8 cellular contexts compared by ENCODE assay signal in the genomic region with DNA sequence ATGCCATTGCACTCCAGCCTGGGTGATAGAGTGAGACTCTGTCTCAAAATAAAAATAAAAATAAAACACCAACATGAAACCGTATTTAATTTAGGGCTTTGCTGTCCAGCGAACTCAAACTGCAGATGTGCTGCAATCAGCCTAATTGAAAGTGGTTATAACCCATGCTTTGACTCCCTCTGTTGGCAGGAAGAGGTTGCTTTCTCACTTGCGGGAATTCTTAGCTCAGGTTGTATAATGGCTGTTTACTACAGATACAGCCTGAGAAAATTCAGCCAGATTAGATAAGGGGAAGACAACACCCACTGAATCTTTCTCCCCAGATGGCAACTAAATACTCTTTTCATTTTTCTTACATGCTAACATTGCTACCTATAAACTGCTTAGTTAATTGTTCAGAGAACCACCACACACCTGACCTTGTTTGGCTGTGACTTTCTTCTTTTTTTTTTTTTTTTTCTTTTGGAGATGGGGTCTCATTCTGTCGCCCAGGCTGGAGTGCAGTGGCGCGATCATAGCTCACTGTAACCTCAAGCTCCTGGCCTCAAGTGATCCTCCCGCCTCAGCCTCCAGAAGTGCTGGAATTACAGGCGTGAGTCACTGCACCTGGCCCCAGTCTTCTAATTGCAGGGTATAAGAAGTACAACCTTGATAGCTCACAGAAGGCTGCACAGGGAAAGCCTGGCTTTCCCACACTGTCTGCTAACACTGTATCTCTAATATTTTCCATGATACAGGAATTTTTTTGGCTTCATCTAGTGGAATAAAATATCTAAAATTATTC. TPM values are rescaled to one million over a fixed set of nuclear protein-coding genes. Genes with fewer than 3 reads are reported as not detected.
DNase-seq lines count a peak whose midpoint lies in the region; ATAC-seq and TF ChIP-seq lines count a peak whose summit lies in the region.

No MANE protein-coding gene starts in this region.

- H3K79me1 ChIP-seq in mesenchymal stem cell (replicated peaks; ENCODE audit: low read length, poor library complexity, severe bottlenecking): no peaks in the 10 kb centered on the region

- no peak overlapping the region for H3K23ac ChIP-seq in mesenchymal stem cell (ENCODE audit: low read length in 2 of 2)

- no peak overlapping the region for H3K4me3 ChIP-seq in BJ (ENCODE audit: low read depth, low read length)
- H3K4me3 ChIP-seq in GM12875 (ENCODE audit: low read depth, low read length): no peak overlapping the region
- no peak overlapping the region for H3K4me3 ChIP-seq in mesenchymal stem cell (ENCODE audit: insufficient read depth in 1 of 2, low read depth in 1 of 2, low read length in 2 of 2)
- no peak overlapping the region for H3K4me3 ChIP-seq in vagina

- H4K8ac ChIP-seq in mesenchymal stem cell (ENCODE audit: low read length): no peak overlapping the region

- peak overlapping the region; percentile 54 for H3K27ac ChIP-seq in cingulate gyrus (ENCODE audit: low read depth, low read length)
- H3K27ac ChIP-seq in mesenchymal stem cell (ENCODE audit: low read length, poor library complexity, severe bottlenecking): no peak overlapping the region
- peak overlapping the region; percentile 18 for H3K27ac ChIP-seq in vagina

- POLR2A ChIA-PET in BJ (lab: Charles Lee): no interaction called here

- H3K4me1 Mint-ChIP-seq in T-helper 17 cell: peaks cover 20% of the 10 kb centered on the region

- H3K4me1 ChIP-seq in mesenchymal stem cell (ENCODE audit: control insufficient read depth, insufficient read depth, low read depth, low read length) (peaks cover 6% of the 10 kb centered on the region), vagina (peaks cover 20% of the 10 kb centered on the region)

- H3K27me3 ChIP-seq in BJ (ENCODE audit: control insufficient read depth, insufficient read depth, low read length) (no peaks in the 10 kb centered on the region), mesenchymal stem cell (ENCODE audit: control insufficient read depth in 1 of 2, insufficient read depth in 1 of 2, low read length in 2 of 2) (no peaks in the 10 kb centered on the region), vagina (no peaks in the 10 kb centered on the region)

- H2BK12ac ChIP-seq in mesenchymal stem cell (ENCODE audit: low read length in 2 of 2): no peak overlapping the region

- peak overlapping the region; percentile 68 for H3K9ac ChIP-seq in mesenchymal stem cell (ENCODE audit: low read length)

- H3K4ac ChIP-seq in mesenchymal stem cell (ENCODE audit: low read depth in 1 of 2, low read length in 2 of 2): no peak overlapping the region

- no peak for DNase-seq in BJ (ENCODE audit: low read depth)
- peak; percentile 73 for DNase-seq in NCI-H2029 treated with DMSO at 0.1 percent for 48 hours (lab: John Stamatoyannopoulos, UW)
- peak in 1 of 3 donors; percentile 10 for DNase-seq in T-helper 17 cell
- DNase-seq in mesenchymal stem cell: peak; percentile 85
- DNase-seq in vagina (ENCODE audit: extremely low spot score in 2 of 2): no peak

- H3K4me3 Mint-ChIP-seq in T-helper 17 cell: peak overlapping the region; percentile 52

- H3K9me3 ChIP-seq in T-helper 17 cell (ENCODE audit: control insufficient read depth, low read length, poor library complexity, severe bottlenecking): no peaks in the 10 kb centered on the region
- no peaks in the 10 kb centered on the region for H3K9me3 ChIP-seq in mesenchymal stem cell (ENCODE audit: control insufficient read depth, low read length)
- no peaks in the 10 kb centered on the region for H3K9me3 ChIP-seq in vagina

- H2BK120ac ChIP-seq in mesenchymal stem cell (ENCODE audit: low read depth, low read length): no peak overlapping the region

- H2BK15ac ChIP-seq in mesenchymal stem cell (ENCODE audit: low read depth, poor library complexity, severe bottlenecking): no peak overlapping the region

- intact Hi-C loops in vagina (cut with DNase I): loop anchor here (10.0 kb wide), 2 partner anchors 220 to 410 kb away; no protein-coding TSS in a partner anchor

- no peak overlapping the region for H2AFZ ChIP-seq in mesenchymal stem cell (ENCODE audit: low read depth, low read length)

- no peak overlapping the region for H3K18ac ChIP-seq in mesenchymal stem cell (ENCODE audit: low read depth in 1 of 2, low read length in 2 of 2)

- WGBS in mesenchymal stem cell: 53% methylated on average over 8 of the region's 8 CpGs

- ATAC-seq in T-helper 17 cell: peak; percentile 15
- ATAC-seq in HG03159 (IDR thresholded peaks at IDR 0.05; ENCODE audit: unreplicated experiment): no peak

- H3K14ac ChIP-seq in mesenchymal stem cell (ENCODE audit: low read length in 2 of 2): no peak overlapping the region

- H2AK5ac ChIP-seq in mesenchymal stem cell (ENCODE audit: low read length, severe bottlenecking): peak overlapping the region; percentile 64

- TF ChIP-seq CTCF in BJ (IDR thresholded peaks at IDR 0.05; ENCODE audit: insufficient read depth, low read depth, low read length) (peak; percentile 84), GM12875 (IDR thresholded peaks at IDR 0.05; ENCODE audit: borderline replicate concordance, insufficient read depth, low read depth, low read length) (peak; percentile 67; the same call in 1 of the 2 replicates), vagina (IDR thresholded peaks at IDR 0.05) (peak in 2 of 3 experiments; percentile 46 to 73)

- peak overlapping the region; percentile 57 for H3K27ac Mint-ChIP-seq in T-helper 17 cell

- H2BK5ac ChIP-seq in mesenchymal stem cell (ENCODE audit: low read depth, low read length, poor library complexity, severe bottlenecking): no peak overlapping the region

- H4K91ac ChIP-seq in mesenchymal stem cell (ENCODE audit: low read length): no peak overlapping the region

- no peak for TF ChIP-seq POLR2A in vagina (IDR thresholded peaks at IDR 0.05)

- H3K36me3 Mint-ChIP-seq in T-helper 17 cell (ENCODE audit: low read depth): peaks cover 7% of the 10 kb centered on the region

- no peaks in the 10 kb centered on the region for H3K27me3 Mint-ChIP-seq in T-helper 17 cell

- no peaks in the 10 kb centered on the region for H3K36me3 ChIP-seq in BJ (ENCODE audit: control insufficient read depth, insufficient read depth, low read length)
- H3K36me3 ChIP-seq in mesenchymal stem cell (ENCODE audit: control insufficient read depth in 1 of 2, insufficient read depth in 2 of 2, low read depth in 1 of 2, low read length in 2 of 2): peaks cover 0 to 4% of the 10 kb centered on the region in 2 experiments
- H3K36me3 ChIP-seq in vagina: no peaks in the 10 kb centered on the region

- H3K4me2 ChIP-seq in mesenchymal stem cell (ENCODE audit: low read length, poor library complexity, severe bottlenecking): no peak overlapping the region

- CTCF ChIA-PET in BJ (lab: Yijun Ruan, JAX): interaction anchor here (0.6 to 6.0 kb wide), 34 partner anchors 21 to 764 kb away, joined by 3 to 84 read pairs (median 5); partner anchors contain the start of gene FNBP1L

RNA-seq across cellular contexts. Expression of gene DNTTIP2, which starts 34.6 kb away (rescaled TPM):
- 10.4 and 16.7 TPM in 2 replicates for polyA plus RNA-seq in BJ (2011; rRNA removed)
- 11.3 and 12.2 TPM in 2 replicates for polyA minus RNA-seq in BJ (2011; rRNA and poly(A)+ RNA removed)
- total RNA-seq in T-helper 17 cell (10 to 100 TPM; 70.4 to 74.5 TPM), vagina (23.6 TPM)
- polyA plus RNA-seq in mesenchymal stem cell (2013, experiment 1 of 2): 56.4 TPM
- polyA plus RNA-seq in mesenchymal stem cell (2013, experiment 2 of 2): 56.9 TPM

Comparison
In these comparisons a context has a peak if more than half of its experiments do, and no peak if none do; other contexts are left out.
1. DNase-seq: peak in NCI-H2029 treated with DMSO at 0.1 percent for 48 hours (single experiment) and mesenchymal stem cell (single experiment); none in BJ (single experiment) and vagina (0 of 2).
2. Peak in every context shown above with its lines, with median percentiles within 50 percentile points of each other: CTCF ChIP-seq.